In genomic region chr5:35668794-35669193, GRCh38 we compare ENCODE assay signal across 17 cellular contexts. TPM values are rescaled to one million over a fixed set of nuclear protein-coding genes. Genes with fewer than 3 reads are reported as not detected.
A peak's percentile ranks its signal among the peaks of the same experiment; 100 is the strongest.
DNase-seq lines count a peak whose midpoint lies in the region; ATAC-seq lines count a peak whose summit lies in the region.
"Had no signal": no experiment of that assay in that cellular context is flagged by ENCODE, and none has a peak within 500 bp of the region (broad histone marks: within the 10 kb centered on the region; RNA-seq: fewer than 3 reads in every experiment).

No MANE protein-coding gene starts in this region.

- CTCF ChIA-PET in activated CD4-positive, alpha-beta T cell treated with anti-CD3 and anti-CD28 coated beads for 36 hours (lab: Charles Lee): interaction anchor here (1.0 to 1.2 kb wide), 5 partner anchors 32 to 258 kb away, joined by 3 to 4 read pairs (median 3); partner anchors contain the start of gene SPEF2

- H3K4me1 Mint-ChIP-seq in activated CD4-positive, alpha-beta T cell treated with anti-CD3 and anti-CD28 coated beads for 36 hours: peaks cover 83% of the 10 kb centered on the region
- H3K4me1 Mint-ChIP-seq in activated naive CD8-positive, alpha-beta T cell (ENCODE audit: low read depth): peaks cover 80% of the 10 kb centered on the region
- H3K4me1 Mint-ChIP-seq in stimulated activated memory B cell treated with anti-CD40 and anti-IgM and Interleukin-4, amounts not matched to agents 10 μg/mL and 1 μg/mL and 100 μg/mL, for 72 hours: no peaks in the 10 kb centered on the region

- H3K36me3 ChIP-seq in MG63: no peaks in the 10 kb centered on the region
- H3K36me3 ChIP-seq: BLaER1 treated with 17β-estradiol and CSF1 and Interleukin-3, amounts not matched to agents 10 nM and 100 nM had no signal

- peaks cover 4% of the 10 kb centered on the region for H3K9me3 Mint-ChIP-seq in activated CD4-positive, alpha-beta T cell treated with anti-CD3 and anti-CD28 coated beads for 36 hours (ENCODE audit: low read depth)
- H3K9me3 Mint-ChIP-seq in activated naive CD8-positive, alpha-beta T cell (ENCODE audit: low read depth): peaks cover 8% of the 10 kb centered on the region
- peaks cover 5% of the 10 kb centered on the region for H3K9me3 Mint-ChIP-seq in stimulated activated memory B cell treated with anti-CD40 and anti-IgM and Interleukin-4, amounts not matched to agents 10 μg/mL and 1 μg/mL and 100 μg/mL, for 72 hours

- no peak overlapping the region for H3K4me3 ChIP-seq in MG63
- H3K4me3 ChIP-seq: BLaER1 treated with 17β-estradiol and CSF1 and Interleukin-3, amounts not matched to agents 10 nM and 100 nM had no signal

- H3K27ac ChIP-seq in caudate nucleus (ENCODE audit: low read depth, low read length): no peak overlapping the region
- H3K27ac ChIP-seq: BLaER1 treated with 17β-estradiol and CSF1 and Interleukin-3, amounts not matched to agents 10 nM and 100 nM had no signal

- ATAC-seq in activated CD4-positive, alpha-beta T cell treated with anti-CD3 and anti-CD28 coated beads for 36 hours: no peak
- ATAC-seq in stimulated activated memory B cell treated with anti-CD40 and anti-IgM and Interleukin-4, amounts not matched to agents 10 μg/mL and 1 μg/mL and 100 μg/mL, for 72 hours: peak; percentile 39
- ATAC-seq in esophagus mucosa: no peak
- ATAC-seq: HCT116 had no signal

- H3K27ac Mint-ChIP-seq in activated CD4-positive, alpha-beta T cell treated with anti-CD3 and anti-CD28 coated beads for 36 hours: peak overlapping the region; percentile 51
- peak overlapping the region; percentile 31 for H3K27ac Mint-ChIP-seq in activated naive CD8-positive, alpha-beta T cell
- H3K27ac Mint-ChIP-seq in stimulated activated memory B cell treated with anti-CD40 and anti-IgM and Interleukin-4, amounts not matched to agents 10 μg/mL and 1 μg/mL and 100 μg/mL, for 72 hours: no peak overlapping the region

- no peaks in the 10 kb centered on the region for H3K27me3 ChIP-seq in MG63
- H3K27me3 ChIP-seq: BLaER1 treated with 17β-estradiol and CSF1 and Interleukin-3, amounts not matched to agents 10 nM and 100 nM had no signal

- no peak for DNase-seq in activated CD4-positive, alpha-beta T cell treated with anti-CD3 and anti-CD28 coated beads for 36 hours
- no peak for DNase-seq in activated CD4-positive, alpha-beta T cell treated with anti-CD3 and anti-CD28 coated beads, Interleukin-2, amount 50 U/mL, for 1 hour
- DNase-seq in KBM-7: peak; percentile 53
- DNase-seq in MG63: no peak
- no peak for DNase-seq in caudate nucleus (lab: John Stamatoyannopoulos, UW)
- DNase-seq: 8988T, Calu3, Karpas-422, NCI-H1436, NCI-H2029 treated with DMSO at 0.1 percent for 48 hours, NCI-H524, SIG-M5 had no signal

- no peak overlapping the region for H3K4me3 Mint-ChIP-seq in activated CD4-positive, alpha-beta T cell treated with anti-CD3 and anti-CD28 coated beads for 36 hours
- H3K4me3 Mint-ChIP-seq in activated naive CD8-positive, alpha-beta T cell: no peak overlapping the region
- no peak overlapping the region for H3K4me3 Mint-ChIP-seq in stimulated activated memory B cell treated with anti-CD40 and anti-IgM and Interleukin-4, amounts not matched to agents 10 μg/mL and 1 μg/mL and 100 μg/mL, for 72 hours

- POLR2A ChIA-PET in activated CD4-positive, alpha-beta T cell treated with anti-CD3 and anti-CD28 coated beads for 36 hours (lab: Charles Lee): no interaction called here

- intact Hi-C loops in activated CD4-positive, alpha-beta T cell treated with anti-CD3 and anti-CD28 coated beads for 36 hours (cut with DNase I, micrococcal nuclease): loop anchor here (2.0 to 5.0 kb wide), 5 partner anchors 68 to 184 kb away; no protein-coding TSS in a partner anchor

- no peaks in the 10 kb centered on the region for H3K27me3 Mint-ChIP-seq in activated CD4-positive, alpha-beta T cell treated with anti-CD3 and anti-CD28 coated beads for 36 hours
- H3K27me3 Mint-ChIP-seq in activated naive CD8-positive, alpha-beta T cell: no peaks in the 10 kb centered on the region
- no peaks in the 10 kb centered on the region for H3K27me3 Mint-ChIP-seq in stimulated activated memory B cell treated with anti-CD40 and anti-IgM and Interleukin-4, amounts not matched to agents 10 μg/mL and 1 μg/mL and 100 μg/mL, for 72 hours

- H3K36me3 Mint-ChIP-seq in activated CD4-positive, alpha-beta T cell treated with anti-CD3 and anti-CD28 coated beads for 36 hours (ENCODE audit: low read depth): peaks cover 38% of the 10 kb centered on the region
- peaks cover 23% of the 10 kb centered on the region for H3K36me3 Mint-ChIP-seq in activated naive CD8-positive, alpha-beta T cell
- H3K36me3 Mint-ChIP-seq in stimulated activated memory B cell treated with anti-CD40 and anti-IgM and Interleukin-4, amounts not matched to agents 10 μg/mL and 1 μg/mL and 100 μg/mL, for 72 hours: no peaks in the 10 kb centered on the region

- no peaks in the 10 kb centered on the region for H3K9me3 ChIP-seq in MG63

- in situ Hi-C loops in KBM-7 (cut with MboI; ENCODE audit: low pct_unique_long_range_greater_than_20kb, low sequenced_read_pairs): no loop called here

RNA-seq across cellular contexts. Expression of gene SPEF2, which starts 51.1 kb away (rescaled TPM):
- 10 to 100 TPM; 14.1 to 14.6 TPM for total RNA-seq in activated CD4-positive, alpha-beta T cell treated with anti-CD3 and anti-CD28 coated beads for 36 hours
- 4.2 and 9.1 TPM in 2 replicates for total RNA-seq in MG63 (2014; rRNA removed; shearing (Covaris generic); ENCODE audit: low replicate concordance)
- total RNA-seq in esophagus mucosa: 1.6 TPM
